ENCODE assay signal across 1 cellular context in genomic region chr7:141737836-141738591, GRCh38.
TF ChIP-seq lines count a peak whose summit lies in the region.

Gene SSBP1, plus strand, starts transcription at chr7:141738358. Its CDS starts 809 bp downstream, at chr7:141739167.

TF ChIP-seq in K562, 482 proteins besides CTCF, POLR2A, EP300 and RAD21 (continued from another document and continues in another):
- TF ChIP-seq ZNF318 (IDR thresholded peaks at IDR 0.05; ENCODE audit: borderline replicate concordance in 1 of 2, low read depth in 1 of 2) (peak in 1 of 2 experiments; percentile 79; a peak in 1 of 4 replicates), GABPA (tag; conservative IDR thresholded peaks at IDR 0.05; ENCODE audit: low read depth) (peak; percentile 100), ZEB2 (IDR thresholded peaks at IDR 0.05) (peak; percentile 99), GATAD2B (IDR thresholded peaks at IDR 0.05; ENCODE audit: borderline replicate concordance) (peak; percentile 92), PHB (CRISPR knock-in tag; IDR thresholded peaks at IDR 0.05) (peak; percentile 84; the same call in 1 of the 2 replicates), NCOR1 (IDR thresholded peaks at IDR 0.05) (peak; percentile 67), SOX6 (IDR thresholded peaks at IDR 0.05) (peak; percentile 83), HNRNPLL (IDR thresholded peaks at IDR 0.05; ENCODE audit: low read depth, low read length, poor library complexity, severe bottlenecking) (peak; percentile 99), FOXA1 (IDR thresholded peaks at IDR 0.05; ENCODE audit: borderline replicate concordance) (no peak), SMARCA5 (IDR thresholded peaks at IDR 0.05) (peak; percentile 77), EP400 (IDR thresholded peaks at IDR 0.05) (peak; percentile 100), ZNF134 (CRISPR knock-in tag; conservative IDR thresholded peaks at IDR 0.05) (peak; percentile 71), CTBP1 (IDR thresholded peaks at IDR 0.05; ENCODE audit: borderline replicate concordance) (peak; percentile 97), ZNF830 (CRISPR knock-in tag; IDR thresholded peaks at IDR 0.05) (no peak), TCF3 (CRISPR knock-in tag; IDR thresholded peaks at IDR 0.05) (peak; percentile 28; the same call in 1 of the 2 replicates), BRF2 (IDR thresholded peaks at IDR 0.05; ENCODE audit: borderline replicate concordance, insufficient read depth, insufficient read length) (no peak), C11orf30 (IDR thresholded peaks at IDR 0.05; ENCODE audit: low read depth) (peak; percentile 99), PBX2 (CRISPR knock-in tag; IDR thresholded peaks at IDR 0.05; ENCODE audit: low read depth) (no peak), PBX2 (tag; conservative IDR thresholded peaks at IDR 0.05; ENCODE audit: low read depth) (peak; percentile 39; the same call in 1 of the 2 replicates), HCFC1 (IDR thresholded peaks at IDR 0.05; ENCODE audit: low read depth, low read length) (peak; percentile 95), HOXB6 (CRISPR knock-in tag; IDR thresholded peaks at IDR 0.05; ENCODE audit: borderline replicate concordance) (0 out of 2 replicates have a peak, but pooled peaks have one; percentile 48), CREM (IDR thresholded peaks at IDR 0.05; ENCODE audit: low read depth) (peak; percentile 98), ZNF263 (CRISPR knock-in tag; IDR thresholded peaks at IDR 0.05; ENCODE audit: borderline replicate concordance) (no peak), POLR2AphosphoS5 (IDR thresholded peaks at IDR 0.05; ENCODE audit: control insufficient read depth, insufficient read depth, low read depth, low read length) (peak; percentile 99), USF2 (CRISPR knock-in tag; IDR thresholded peaks at IDR 0.05) (no peak; the same call in 1 of the 2 replicates), EWSR1 (IDR thresholded peaks at IDR 0.05; ENCODE audit: borderline replicate concordance, low read depth, partially characterized antibody) (no peak), ETV6 (IDR thresholded peaks at IDR 0.05; ENCODE audit: borderline replicate concordance in 1 of 2, low read depth in 2 of 2, low read length in 1 of 2) (peak; percentile 34 to 57; a peak in 1 of 4 replicates), ETV6 (CRISPR knock-in tag; IDR thresholded peaks at IDR 0.05; ENCODE audit: borderline replicate concordance) (peak; percentile 81; the same call in 1 of the 2 replicates), HMG20B (CRISPR knock-in tag; IDR thresholded peaks at IDR 0.05) (no peak; the same call in 1 of the 2 replicates), ZSCAN29 (IDR thresholded peaks at IDR 0.05) (peak; percentile 66; the same call in 1 of the 2 replicates), HDGF (IDR thresholded peaks at IDR 0.05) (no peak), ETV1 (tag; conservative IDR thresholded peaks at IDR 0.05; ENCODE audit: low read depth) (peak; percentile 96), THRB (CRISPR knock-in tag; conservative IDR thresholded peaks at IDR 0.05) (peak; percentile 96), CTCFL (IDR thresholded peaks at IDR 0.05; ENCODE audit: borderline replicate concordance, insufficient read depth, low read depth, low read length, poor library complexity, severe bottlenecking) (peak; percentile 79)
